In genomic region chr9:27792971-27793689, GRCh38 we compare ENCODE assay signal across 1 cellular context.
TF ChIP-seq lines count a peak whose summit lies in the region.

No MANE protein-coding gene starts in this region.

TF ChIP-seq in GM12878, 131 proteins besides CTCF, POLR2A, EP300 and RAD21 (continued from another document):
- TF ChIP-seq BRCA1 (IDR thresholded peaks at IDR 0.05; ENCODE audit: low read depth, low read length) (no peak), HDAC2 (IDR thresholded peaks at IDR 0.05) (no peak), BCL11A (IDR thresholded peaks at IDR 0.05; ENCODE audit: low read depth, low read length) (no peak), ZBTB11 (CRISPR knock-in tag; IDR thresholded peaks at IDR 0.05) (no peak), BMI1 (IDR thresholded peaks at IDR 0.05; ENCODE audit: borderline replicate concordance) (no peak), CEBPB (IDR thresholded peaks at IDR 0.05; ENCODE audit: borderline replicate concordance in 1 of 2, low read depth in 2 of 2, low read length in 2 of 2) (no peak), USF2 (IDR thresholded peaks at IDR 0.05; ENCODE audit: borderline replicate concordance, low read depth, low read length) (no peak), STAT3 (IDR thresholded peaks at IDR 0.05; ENCODE audit: low read depth, low read length) (no peak), ZSCAN29 (IDR thresholded peaks at IDR 0.05) (peak; percentile 49; the same call in 1 of the 2 replicates), IKZF1 (conservative IDR thresholded peaks at IDR 0.05) (peak; percentile 36), ZZZ3 (IDR thresholded peaks at IDR 0.05; ENCODE audit: control insufficient read depth, insufficient read length, low read depth) (no peak), TCF3 (IDR thresholded peaks at IDR 0.05; ENCODE audit: borderline replicate concordance, insufficient read depth, low read depth, low read length) (no peak), SPI1 (IDR thresholded peaks at IDR 0.05; ENCODE audit: borderline replicate concordance, insufficient read depth, low read depth, low read length) (peak; percentile 52; the same call in 1 of the 2 replicates), HDGF (IDR thresholded peaks at IDR 0.05) (no peak), MTA3 (IDR thresholded peaks at IDR 0.05; ENCODE audit: borderline replicate concordance, low read length) (no peak), FOXK2 (IDR thresholded peaks at IDR 0.05) (no peak), MXI1 (IDR thresholded peaks at IDR 0.05; ENCODE audit: low read depth, low read length) (no peak)
TF ChIP-seq in GM12878: peak in this region for 3.
